Comparison of ENCODE assay signal across 9 cellular contexts in genomic region chr3:172201136-172201989, GRCh38.
DNase-seq lines count a peak whose midpoint lies in the region; ATAC-seq, FAIRE-seq and TF ChIP-seq lines count a peak whose summit lies in the region.
"Had no signal": no experiment of that assay in that cellular context is flagged by ENCODE, and none has a peak within 500 bp of the region (broad histone marks: within the 10 kb centered on the region; RNA-seq: fewer than 3 reads in every experiment).

No MANE protein-coding gene starts in this region.

- POLR2A ChIA-PET in A549 (lab: Yijun Ruan, JAX), result no interaction called here

- CTCF ChIA-PET in A549 (lab: Yijun Ruan, JAX), result interaction anchor here (1.0 kb wide), 1 partner anchor 131 kb away, joined by 4 read pairs; no protein-coding TSS in a partner anchor

- H3K36me3 ChIP-seq in lung (ENCODE audit: control insufficient read depth in 2 of 2, insufficient read depth in 2 of 2, low read length in 2 of 2), result no peaks in the 10 kb centered on the region

- TF ChIP-seq EP300 in A549 (IDR thresholded peaks at IDR 0.05), result no peak

- TF ChIP-seq POLR2A in A549 (IDR thresholded peaks at IDR 0.05; ENCODE audit: low read length), result no peak

- H3K4me1 ChIP-seq in A549, result peaks cover 69% of the 10 kb centered on the region
- peaks cover 4 to 58% of the 10 kb centered on the region in 2 donors for H3K4me1 ChIP-seq in lung (ENCODE audit: control insufficient read depth in 2 of 2, insufficient read depth in 2 of 2, low read length in 2 of 2)

- DNase-seq in A549 (ENCODE audit: low read depth in 1 of 2, low spot score in 1 of 2) (peak in 1 of 2 experiments; percentile 46), NCI-H2081 treated with DMSO at 0.1 percent for 48 hours (lab: John Stamatoyannopoulos, UW) (peak; percentile 62), cardiac fibroblast (ENCODE audit: low read depth in 2 of 2) (peak; percentile 95 to 97), lung (ENCODE audit: low spot score) (peak; percentile 70), HTR-8/SVneo (ENCODE audit: insufficient read length, low spot score) (no peak)

- H3K9me3 ChIP-seq in A549, result no peaks in the 10 kb centered on the region
- no peaks in the 10 kb centered on the region for H3K9me3 ChIP-seq in lung (ENCODE audit: control insufficient read depth in 2 of 2, insufficient read depth in 1 of 2, low read length in 1 of 2)

- peak; percentile 37 to 49; a peak in 3 of 6 replicates for ATAC-seq in A549
- ATAC-seq in lung (ENCODE audit: insufficient read depth, low FRiP score), result no peak
- no peak for ATAC-seq in HG03039 (IDR thresholded peaks at IDR 0.05; ENCODE audit: unreplicated experiment)
- ATAC-seq in HG03342 (IDR thresholded peaks at IDR 0.05; ENCODE audit: unreplicated experiment), result no peak
- ATAC-seq in HG02840 (IDR thresholded peaks at IDR 0.05; ENCODE audit: low FRiP score, unreplicated experiment), result no peak

- peak overlapping the region; percentile 76 for H3K4me2 ChIP-seq in A549

- 46% methylated on average over 12 of the region's 12 CpGs for WGBS in A549 (ENCODE audit: missing lambda C conversion rate)
- 38 to 50% methylated on average over 12 of the region's 12 CpGs for WGBS in lung, 2 donors

- peak overlapping the region; percentile 78 to 84 for H3K27ac ChIP-seq in A549
- peak overlapping the region; percentile 58 to 92 for H3K27ac ChIP-seq in lung (ENCODE audit: low read depth in 1 of 2, low read length in 1 of 2)

- FAIRE-seq in A549 (lab: Jason Lieb, UNC) (no peak), HTR-8/SVneo (lab: Jason Lieb, UNC) (no peak)

- TF ChIP-seq RAD21 in A549 (conservative IDR thresholded peaks at IDR 0.05 in 1 of 2, IDR thresholded peaks at IDR 0.05 in 1 of 2), result no peak

- no peaks in the 10 kb centered on the region for H3K27me3 ChIP-seq in lung (ENCODE audit: control insufficient read depth, insufficient read depth)
- H3K27me3 ChIP-seq: BLaER1 treated with 17β-estradiol and CSF1 and Interleukin-3, amounts not matched to agents 10 nM and 100 nM had no signal

- TF ChIP-seq CTCF in A549 (IDR thresholded peaks at IDR 0.05), result no peak
- TF ChIP-seq CTCF in cardiac fibroblast (IDR thresholded peaks at IDR 0.05; ENCODE audit: low read depth, low read length), result no peak
- TF ChIP-seq CTCF in lung (IDR thresholded peaks at IDR 0.05; ENCODE audit: control extremely low read depth, extremely low read depth), result no peak

- H3K4me3 ChIP-seq in A549 (no peak overlapping the region), cardiac fibroblast (replicated peaks in 1 of 2; ENCODE audit: low read depth in 2 of 2, low read length in 2 of 2) (peak overlapping the region in 1 of 2 donors; percentile 1), lung (no peak overlapping the region)
- H3K4me3 ChIP-seq: BLaER1 treated with 17β-estradiol and CSF1 and Interleukin-3, amounts not matched to agents 10 nM and 100 nM had no signal

TF ChIP-seq in A549, 52 proteins besides CTCF, POLR2A, EP300 and RAD21:
- TF ChIP-seq BHLHE40 (IDR thresholded peaks at IDR 0.05; ENCODE audit: low read depth, low read length) (no peak), ELK1 (IDR thresholded peaks at IDR 0.05; ENCODE audit: low read depth, low read length) (no peak), MAZ (IDR thresholded peaks at IDR 0.05; ENCODE audit: borderline replicate concordance, low read depth, low read length) (no peak), NFE2L2 (conservative IDR thresholded peaks at IDR 0.05; ENCODE audit: low read length) (no peak), FOSL2 (IDR thresholded peaks at IDR 0.05) (no peak), FOSL2 (CRISPR knock-in tag; IDR thresholded peaks at IDR 0.05) (peak; percentile 28; the same call in 1 of the 2 replicates), JUN (IDR thresholded peaks at IDR 0.05) (0 out of 5 replicates have a peak, but pooled peaks of 1 of the 2 experiments have one; percentile 15), CBX8 (IDR thresholded peaks at IDR 0.05) (no peak), JUNB (IDR thresholded peaks at IDR 0.05) (no peak), CHD2 (IDR thresholded peaks at IDR 0.05; ENCODE audit: low read length, partially characterized antibody) (no peak)
- TF ChIP-seq, protein P1, sequence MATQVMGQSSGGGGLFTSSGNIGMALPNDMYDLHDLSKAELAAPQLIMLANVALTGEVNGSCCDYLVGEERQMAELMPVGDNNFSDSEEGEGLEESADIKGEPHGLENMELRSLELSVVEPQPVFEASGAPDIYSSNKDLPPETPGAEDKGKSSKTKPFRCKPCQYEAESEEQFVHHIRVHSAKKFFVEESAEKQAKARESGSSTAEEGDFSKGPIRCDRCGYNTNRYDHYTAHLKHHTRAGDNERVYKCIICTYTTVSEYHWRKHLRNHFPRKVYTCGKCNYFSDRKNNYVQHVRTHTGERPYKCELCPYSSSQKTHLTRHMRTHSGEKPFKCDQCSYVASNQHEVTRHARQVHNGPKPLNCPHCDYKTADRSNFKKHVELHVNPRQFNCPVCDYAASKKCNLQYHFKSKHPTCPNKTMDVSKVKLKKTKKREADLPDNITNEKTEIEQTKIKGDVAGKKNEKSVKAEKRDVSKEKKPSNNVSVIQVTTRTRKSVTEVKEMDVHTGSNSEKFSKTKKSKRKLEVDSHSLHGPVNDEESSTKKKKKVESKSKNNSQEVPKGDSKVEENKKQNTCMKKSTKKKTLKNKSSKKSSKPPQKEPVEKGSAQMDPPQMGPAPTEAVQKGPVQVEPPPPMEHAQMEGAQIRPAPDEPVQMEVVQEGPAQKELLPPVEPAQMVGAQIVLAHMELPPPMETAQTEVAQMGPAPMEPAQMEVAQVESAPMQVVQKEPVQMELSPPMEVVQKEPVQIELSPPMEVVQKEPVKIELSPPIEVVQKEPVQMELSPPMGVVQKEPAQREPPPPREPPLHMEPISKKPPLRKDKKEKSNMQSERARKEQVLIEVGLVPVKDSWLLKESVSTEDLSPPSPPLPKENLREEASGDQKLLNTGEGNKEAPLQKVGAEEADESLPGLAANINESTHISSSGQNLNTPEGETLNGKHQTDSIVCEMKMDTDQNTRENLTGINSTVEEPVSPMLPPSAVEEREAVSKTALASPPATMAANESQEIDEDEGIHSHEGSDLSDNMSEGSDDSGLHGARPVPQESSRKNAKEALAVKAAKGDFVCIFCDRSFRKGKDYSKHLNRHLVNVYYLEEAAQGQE (IDR thresholded peaks at IDR 0.05), result no peak

Comparison
In these comparisons a context has a peak if more than half of its experiments do, and no peak if none do; other contexts are left out.
1. ATAC-seq: peak in A549 (2 of 2); none in lung (single experiment), HG03039 (single experiment), HG03342 (single experiment) and HG02840 (single experiment).